In genomic region chr14:105269405-105269804, GRCh38 we compare ENCODE assay signal across 22 cellular contexts. TPM values are rescaled to one million over a fixed set of nuclear protein-coding genes. Genes with fewer than 3 reads are reported as not detected.
"Had no signal": no experiment of that assay in that cellular context is flagged by ENCODE, and none has a peak within 500 bp of the region (broad histone marks: within the 10 kb centered on the region; RNA-seq: fewer than 3 reads in every experiment).

No MANE protein-coding gene starts in this region.

- H3K4me3 ChIP-seq: K562 had no signal

- ATAC-seq: K562 had no signal

- H3K9me3 ChIP-seq: SK-N-SH had no signal

- DNase-seq: Kasumi-1, MM.1S, NCI-H1092 treated with DMSO at 0.1 percent for 48 hours, NCI-H1436, NCI-H187, NCI-H2029, NCI-H2081 treated with DMSO at 0.1 percent for 48 hours, NCI-H2171, NCI-H226, NCI-H446, NCI-H510A, NCI-H524 treated with DMSO at 0.1 percent for 48 hours, NCI-H69, NCI-H774, RPMI8226, SHP77, SK-N-SH, SW 1271 had no signal

- H3K27ac ChIP-seq: HL-60, KMS-11 had no signal

- H3K27me3 Mint-ChIP-seq: IgD-negative memory B cell had no signal

- H3K4me2 ChIP-seq: KMS-11, SK-N-SH had no signal

- H3K9ac ChIP-seq: KMS-11, SK-N-SH had no signal

- H3K27ac Mint-ChIP-seq: IgD-negative memory B cell had no signal

- H3K4me3 Mint-ChIP-seq: IgD-negative memory B cell had no signal

RNA-seq across cellular contexts. Expression of gene BTBD6, which starts 21.1 kb away (rescaled TPM):
- total RNA-seq: K562 had no signal
- polyA plus RNA-seq: K562 had no signal
